Comparison of ENCODE assay signal across 24 cellular contexts in genomic region chr11:7613394-7613720, GRCh38. TPM values are rescaled to one million over a fixed set of nuclear protein-coding genes. Genes with fewer than 3 reads are reported as not detected.
DNase-seq lines count a peak whose midpoint lies in the region; ATAC-seq, FAIRE-seq and TF ChIP-seq lines count a peak whose summit lies in the region.
"Had no signal": no experiment of that assay in that cellular context is flagged by ENCODE, and none has a peak within 500 bp of the region (broad histone marks: within the 10 kb centered on the region; RNA-seq: fewer than 3 reads in every experiment).

No MANE protein-coding gene starts in this region.

- H3K9me3 ChIP-seq in RWPE2 (ENCODE audit: severe bottlenecking) (no peaks in the 10 kb centered on the region), HepG2 (ENCODE audit: low read length) (no peaks in the 10 kb centered on the region), thoracic aorta (no peaks in the 10 kb centered on the region), Peyer's patch (no peaks in the 10 kb centered on the region)
- H3K9me3 ChIP-seq: esophagus muscularis mucosa, gastrocnemius medialis, vagina had no signal

- H2AFZ ChIP-seq in HepG2 (ENCODE audit: low read length): no peak overlapping the region

- no peak overlapping the region for H3K9ac ChIP-seq in HepG2 (ENCODE audit: insufficient read depth, low read depth, low read length)

- H3K27me3 ChIP-seq in RWPE2 (ENCODE audit: insufficient read depth, poor library complexity, severe bottlenecking): no peaks in the 10 kb centered on the region
- no peaks in the 10 kb centered on the region for H3K27me3 ChIP-seq in HepG2 (ENCODE audit: control insufficient read depth in 1 of 2, insufficient read depth in 2 of 2, low read length in 2 of 2)
- no peaks in the 10 kb centered on the region for H3K27me3 ChIP-seq in thoracic aorta (replicated peaks; ENCODE audit: insufficient read depth)
- no peaks in the 10 kb centered on the region for H3K27me3 ChIP-seq in Peyer's patch
- H3K27me3 ChIP-seq: esophagus muscularis mucosa, gastrocnemius medialis, vagina had no signal

- 68% methylated on average over 4 of the region's 4 CpGs for WGBS in HepG2 (ENCODE audit: low lambda C conversion rate)

- POLR2A ChIA-PET in HepG2 (lab: Yijun Ruan, JAX): interaction anchor here (3.9 to 4.5 kb wide), 2 partner anchors 13 to 40 kb away, joined by 22 to 45 read pairs; no protein-coding TSS in a partner anchor

- TF ChIP-seq EP300 in HepG2 (IDR thresholded peaks at IDR 0.05; ENCODE audit: low read depth in 2 of 2, low read length in 2 of 2) (peak in 1 of 2 experiments; percentile 54; a peak in 2 of 4 replicates), HepG2 (CRISPR knock-in tag; IDR thresholded peaks at IDR 0.05; ENCODE audit: borderline replicate concordance) (no peak; the same call in 1 of the 2 replicates)

- no peak for TF ChIP-seq RAD21 in HepG2 (CRISPR knock-in tag; IDR thresholded peaks at IDR 0.05)

- H3K36me3 ChIP-seq in RWPE2 (ENCODE audit: low read depth): no peaks in the 10 kb centered on the region
- H3K36me3 ChIP-seq in HepG2 (replicated peaks in 1 of 2; ENCODE audit: control insufficient read depth in 1 of 2, insufficient read depth in 2 of 2, low read length in 2 of 2): peaks cover 10 to 34% of the 10 kb centered on the region in 2 experiments; a peak in 4 of 5 replicates
- peaks cover 8% of the 10 kb centered on the region for H3K36me3 ChIP-seq in thoracic aorta
- H3K36me3 ChIP-seq in Peyer's patch: peaks cover 0 to 46% (median 0%) of the 10 kb centered on the region in 3 donors

- CTCF ChIA-PET in HepG2 (lab: Yijun Ruan, JAX; ENCODE audit: low intra/inter-chr PET ratio, low total read pairs): no interaction called here

- no peaks in the 10 kb centered on the region; the same call in 1 of the 2 replicates for H4K20me1 ChIP-seq in HepG2 (ENCODE audit: insufficient read depth, low read length)

- intact Hi-C loops in HepG2 (cut with micrococcal nuclease; ENCODE audit: unreplicated experiment): loop anchor here (2.0 kb wide), 1 partner anchor 41 kb away; no protein-coding TSS in a partner anchor

- no TSS peak for BruUV-seq in HepG2 (replicated peaks; lab: Mats Ljungman, UMichigan)

- DNase-seq in H4 (ENCODE audit: low spot score) (peak; percentile 47), RWPE2 (ENCODE audit: low spot score) (no peak), HepG2 (ENCODE audit: low spot score) (peak; percentile 56), thoracic aorta (ENCODE audit: low spot score) (no peak), C1 segment of cervical spinal cord (lab: John Stamatoyannopoulos, UW) (no peak), cerebellum (ENCODE audit: low spot score) (no peak), Peyer's patch (no peak)
- DNase-seq: activated CD4-positive, alpha-beta T cell treated with anti-CD3 and anti-CD28 coated beads for 1 hour; activated CD8-positive, alpha-beta T cell treated with anti-CD3 and anti-CD28 coated beads, Interleukin-2, amount 10 ng/mL, durations not matched to agents 7 days and 5 days; activated naive CD4-positive, alpha-beta T cell treated with anti-CD3 and anti-CD28 coated beads for 36 hours; activated T-cell treated with anti-CD3 and anti-CD28 coated beads, Interleukin-2, amount 50 U/mL, for 24 hours; CD8-positive, alpha-beta T cell; effector memory CD4-positive, alpha-beta T cell; gastrocnemius medialis; GDM1; hypothalamus; naive B cell; NCI-H1694 treated with DMSO at 0.1 percent for 48 hours; OCI-M1; SIG-M5; stimulated activated CD4-positive, alpha-beta T cell treated with anti-CD3 and anti-CD28 coated beads, Interleukin-15, amount 100 ng/mL, for 24 hours had no signal

- H3K4me1 ChIP-seq in RWPE2 (ENCODE audit: insufficient read depth, poor library complexity, severe bottlenecking) (peaks cover 11% of the 10 kb centered on the region), HepG2 (ENCODE audit: insufficient read depth, low read length) (peaks cover 38% of the 10 kb centered on the region), thoracic aorta (ENCODE audit: control insufficient read depth in 1 of 2, low read depth in 2 of 2) (peaks cover 6 to 27% of the 10 kb centered on the region in 2 donors), Peyer's patch (no peaks in the 10 kb centered on the region)

- ATAC-seq in RWPE2 (ENCODE audit: low read depth): 0 out of 3 replicates have a peak, but pooled peaks have one; percentile 26
- no peak; the same call in 1 of the 3 replicates for ATAC-seq in HepG2
- ATAC-seq in thoracic aorta (ENCODE audit: insufficient number of reproducible peaks, low FRiP score, low read depth): no peak
- ATAC-seq: activated CD8-positive, alpha-beta T cell treated with anti-CD3 and anti-CD28 coated beads, Interleukin-2, amount 10 ng/mL, durations not matched to agents 7 days and 5 days; CD8-positive, alpha-beta T cell; sciatic nerve had no signal

- no peaks in the 10 kb centered on the region for H3K79me2 ChIP-seq in HepG2 (ENCODE audit: insufficient read depth, low read length)

- TF ChIP-seq CTCF in RWPE2 (IDR thresholded peaks at IDR 0.05; ENCODE audit: poor library complexity, severe bottlenecking) (no peak), HepG2 (CRISPR knock-in tag; IDR thresholded peaks at IDR 0.05) (no peak), thoracic aorta (IDR thresholded peaks at IDR 0.05) (no peak), Peyer's patch (IDR thresholded peaks at IDR 0.05) (no peak)

- FAIRE-seq in HepG2 (lab: Jason Lieb, UNC): peak; percentile 28

- H3K27ac ChIP-seq in RWPE2 (ENCODE audit: poor library complexity, severe bottlenecking) (no peak overlapping the region), HepG2 (ENCODE audit: extremely low read length, insufficient read depth, low read length) (peak overlapping the region; percentile 52), thoracic aorta (peak overlapping the region; percentile 6 to 7), Peyer's patch (no peak overlapping the region)
- H3K27ac ChIP-seq: esophagus muscularis mucosa, vagina had no signal

- in situ Hi-C loops in HepG2 (cut with HindIII; ENCODE audit: extremely low pct_ligation_motif_present, low pct_unique_long_range_greater_than_20kb): loop anchor here (5.0 kb wide), 1 partner anchor 41 kb away; no protein-coding TSS in a partner anchor

- TF ChIP-seq POLR2A in HepG2 (IDR thresholded peaks at IDR 0.05; ENCODE audit: insufficient read depth in 1 of 2, low read depth in 2 of 2, low read length in 2 of 2) (no peak), Peyer's patch (IDR thresholded peaks at IDR 0.05) (no peak)

- peak overlapping the region; percentile 15; the same call in 1 of the 2 replicates for H3K4me2 ChIP-seq in HepG2 (ENCODE audit: low read depth, low read length)

- no peak overlapping the region for H3K4me3 ChIP-seq in RWPE2 (ENCODE audit: severe bottlenecking)
- H3K4me3 ChIP-seq in HepG2 (replicated peaks in 1 of 3; ENCODE audit: insufficient read depth in 1 of 3, low read depth in 2 of 3, low read length in 3 of 3): no peak overlapping the region
- H3K4me3 ChIP-seq in thoracic aorta: no peak overlapping the region
- no peak overlapping the region for H3K4me3 ChIP-seq in Peyer's patch
- H3K4me3 ChIP-seq: esophagus muscularis mucosa, gastrocnemius medialis, vagina had no signal

TF ChIP-seq in HepG2, 621 proteins besides CTCF, POLR2A, EP300 and RAD21 (continues in another document):
- 0 out of 2 replicates have a peak, but pooled peaks have one; percentile 19 for TF ChIP-seq FOXP4 (CRISPR knock-in tag; IDR thresholded peaks at IDR 0.05)
- TF ChIP-seq CEBPB (IDR thresholded peaks at IDR 0.05; ENCODE audit: borderline replicate concordance, low read depth, low read length): peak; percentile 59; the same call in 1 of the 2 replicates
- peak; percentile 99 for TF ChIP-seq BCL6 (CRISPR knock-in tag; IDR thresholded peaks at IDR 0.05)

RNA-seq across cellular contexts. Expression of gene CYB5R2, which starts 59.9 kb away (rescaled TPM):
- total RNA-seq in H4 (2014; rRNA removed; shearing (Covaris generic)): not detected in 2 replicates
- total RNA-seq in HepG2 (2016; rRNA removed; fragmentation: Illumina TruSeq; extraction: Trizol) (0.51 and 0.53 TPM in 2 replicates), thoracic aorta (10 to 100 TPM; 12.6 to 21.3 TPM), cerebellum (2.5 TPM), Peyer's patch (10 to 100 TPM in 1 of 4 donors, 1 to 10 TPM in 2, under 1 TPM in 1; 0.67 to 13.2 (median 2.8) TPM)
- 0.18 and 0.20 TPM in 2 replicates for total RNA-seq in HepG2 (2016; cell fraction: cytosol; rRNA removed; fragmentation: Illumina TruSeq; extraction: Trizol; ENCODE audit: low read depth)
- 0.24 and 0.88 TPM in 2 replicates for total RNA-seq in HepG2 (2016; cell fraction: insoluble cytoplasmic fraction; rRNA removed; fragmentation: Illumina TruSeq; extraction: Trizol)
- total RNA-seq in HepG2 (2016; cell fraction: membrane; rRNA removed; fragmentation: Illumina TruSeq; extraction: Trizol): 0.46 and 0.76 TPM in 2 replicates
- 0.60 and 1.4 TPM in 2 replicates for total RNA-seq in HepG2 (2016; cell fraction: nucleus; rRNA removed; fragmentation: Illumina TruSeq; extraction: Trizol)
- polyA plus RNA-seq in HepG2 (2011; rRNA removed): 0.40 and 1.2 TPM in 2 replicates
- polyA plus RNA-seq in HepG2 (2011; cell fraction: cytosol; rRNA removed): 0.38 and 0.49 TPM in 2 replicates
- polyA plus RNA-seq in HepG2 (2011; cell fraction: nucleus; rRNA removed): 0.42 and 1.2 TPM in 2 replicates
- 0.34 and 0.53 TPM in 2 replicates for polyA plus RNA-seq in HepG2 (2012)
- polyA plus RNA-seq in HepG2 (2016; cell fraction: cytosol; fragmentation: Illumina TruSeq; extraction: Trizol; ENCODE audit: low read depth): 0.32 and 0.83 TPM in 2 replicates
- polyA plus RNA-seq in HepG2 (2016; cell fraction: insoluble cytoplasmic fraction; fragmentation: Illumina TruSeq; extraction: Trizol; ENCODE audit: low read depth): 0.39 and 1.1 TPM in 2 replicates
- 0.48 TPM in 1 of 2 replicates, not detected in the other for polyA plus RNA-seq in HepG2 (2016; cell fraction: membrane; fragmentation: Illumina TruSeq; extraction: Trizol; ENCODE audit: low read depth)
- 0.70 and 0.84 TPM in 2 replicates for polyA plus RNA-seq in HepG2 (2016; cell fraction: nucleus; fragmentation: Illumina TruSeq; extraction: Trizol; ENCODE audit: insufficient read depth, low read depth)
- 0.44 TPM in 1 of 2 replicates, not detected in the other for polyA minus RNA-seq in HepG2 (2011; rRNA and poly(A)+ RNA removed; ENCODE audit: low replicate concordance)
- 0.79 TPM in 1 of 2 replicates, not detected in the other for polyA minus RNA-seq in HepG2 (2011; cell fraction: cytosol; rRNA and poly(A)+ RNA removed)
- under 0.01 and 0.25 TPM in 2 replicates for polyA minus RNA-seq in HepG2 (2011; cell fraction: nucleus; rRNA and poly(A)+ RNA removed)
- total RNA-seq: CD8-positive, alpha-beta T cell had no signal

Comparison
In these comparisons a context has a peak if more than half of its experiments do, and no peak if none do; other contexts are left out.
1. DNase-seq: peak in H4 (single experiment) and HepG2 (single experiment); none in RWPE2 (single experiment), thoracic aorta (single experiment), C1 segment of cervical spinal cord (0 of 14), cerebellum (single experiment) and Peyer's patch (0 of 3).
2. H3K27ac ChIP-seq: peak in HepG2 (single experiment) and thoracic aorta (2 of 2); none in RWPE2 (single experiment) and Peyer's patch (0 of 4).